In the genomic region with DNA sequence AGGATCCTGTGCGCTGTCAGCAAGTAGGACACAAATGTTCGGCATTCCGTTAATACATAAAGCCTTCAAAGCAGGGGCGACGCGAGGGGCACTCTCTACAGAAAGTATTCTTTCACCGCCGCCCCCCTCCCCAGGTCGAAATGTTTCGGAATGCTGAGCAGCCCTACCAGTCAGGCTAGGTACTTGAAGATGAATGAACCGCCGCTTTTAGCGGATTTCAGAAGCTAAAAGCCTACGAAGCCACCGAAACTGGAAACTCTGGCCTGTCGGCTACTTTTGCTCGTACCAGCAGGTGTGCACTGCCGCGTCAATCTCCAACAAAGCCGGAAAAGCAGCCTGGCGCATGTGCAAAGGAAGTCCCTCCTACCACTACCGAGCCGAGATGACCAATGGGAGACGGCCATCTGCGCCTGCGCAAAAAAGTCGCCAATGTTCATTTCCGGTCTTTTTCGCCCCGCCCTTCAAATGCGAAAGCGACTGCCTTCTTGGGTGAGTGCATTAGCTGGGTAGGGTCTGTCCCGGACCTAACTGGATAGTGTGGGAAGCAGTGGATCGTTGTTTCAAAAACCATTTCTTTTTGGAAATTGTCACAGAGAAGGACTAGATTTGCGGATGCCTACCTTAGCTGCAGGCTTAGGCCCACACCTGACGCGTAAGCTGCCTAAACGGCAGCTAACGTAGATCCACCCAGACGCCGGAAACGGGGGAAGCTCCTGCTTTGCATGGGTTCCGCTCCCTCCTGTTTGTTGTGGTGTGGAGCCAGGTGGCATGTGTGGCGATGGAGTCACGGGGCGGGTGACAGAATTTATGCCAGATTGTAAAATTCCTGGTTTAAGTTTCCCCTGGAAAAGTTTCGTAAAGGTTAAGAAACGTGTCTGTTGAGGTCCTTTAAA, we compare ENCODE assay signal across 8 cellular contexts. TPM values are rescaled to one million over a fixed set of nuclear protein-coding genes. Genes with fewer than 3 reads are reported as not detected.
A peak's percentile ranks its signal among the peaks of the same experiment; 100 is the strongest.
DNase-seq lines count a peak whose midpoint lies in the region; ATAC-seq and TF ChIP-seq lines count a peak whose summit lies in the region.

A gene (minus strand): TSS at position 301 of the 893 bp plus-strand sequence. CDS start 534 bp downstream, outside the sequence.

- H3K4me3 ChIP-seq in mucosa of stomach (ENCODE audit: low read length): peak within 1 kb of the TSS; percentile 66

- H3K27ac Mint-ChIP-seq in CD14-positive monocyte: peak within 1 kb of the TSS; percentile 94 to 98 (median 95)

- H3K27me3 Mint-ChIP-seq in CD14-positive monocyte (ENCODE audit: low read depth in 3 of 3): no peaks in the 10 kb centered on the region

- peak; percentile 97 for DNase-seq in CD14-positive monocyte (ENCODE audit: low spot score)
- peak; percentile 99 for DNase-seq in HT1080 (ENCODE audit: low read depth)
- peak; percentile 97 to 98 for DNase-seq in activated CD8-positive, alpha-beta memory T cell treated with anti-CD3 and anti-CD28 coated beads for 4 hours (ENCODE audit: low read depth in 2 of 2)
- DNase-seq in epithelial cell of prostate (ENCODE audit: low read depth, low spot score): peak; percentile 91
- peak; percentile 99 for DNase-seq in stimulated activated CD8-positive, alpha-beta memory T cell treated with anti-CD3 and anti-CD28 coated beads, Interleukin-7, amount 100 ng/mL, for 24 hours (ENCODE audit: low read depth)
- no peak for DNase-seq in NCI-H1092 (lab: John Stamatoyannopoulos, UW)

- H3K9ac ChIP-seq in mucosa of stomach (ENCODE audit: low read length): peak within 1 kb of the TSS; percentile 82

- TF ChIP-seq CTCF in CD14-positive monocyte (IDR thresholded peaks at IDR 0.05): no peak

- peaks cover 33% of the 10 kb centered on the region for H3K4me1 Mint-ChIP-seq in CD14-positive monocyte

- no peaks in the 10 kb centered on the region for H3K9me3 ChIP-seq in mucosa of stomach (ENCODE audit: control insufficient read depth, low read length)

- H3K4me1 ChIP-seq in mucosa of stomach (ENCODE audit: control insufficient read depth, insufficient read depth, low read length): peaks cover 7% of the 10 kb centered on the region

- peak; percentile 77 for ATAC-seq in GM21360 (IDR thresholded peaks at IDR 0.05; ENCODE audit: unreplicated experiment)

- H3K36me3 ChIP-seq in mucosa of stomach (ENCODE audit: control insufficient read depth, insufficient read depth, low read length): no peaks in the 10 kb centered on the region

- H3K27me3 ChIP-seq in mucosa of stomach (ENCODE audit: control insufficient read depth, insufficient read depth, low read length): no peaks in the 10 kb centered on the region

- peaks cover 4 to 17% of the 10 kb centered on the region in 2 donors for H3K36me3 Mint-ChIP-seq in CD14-positive monocyte

- peak within 1 kb of the TSS; percentile 90 for H3K27ac ChIP-seq in epithelial cell of prostate

- intact Hi-C loops in CD14-positive monocyte (cut with micrococcal nuclease): loop anchor here (5.0 to 10.0 kb wide), 3 partner anchors 34 to 871 kb away; a partner anchor contains a TSS

- H3K9me3 Mint-ChIP-seq in CD14-positive monocyte: no peaks in the 10 kb centered on the region

- H3K4me3 Mint-ChIP-seq in CD14-positive monocyte: peak within 1 kb of the TSS; percentile 93 to 95

RNA-seq across cellular contexts. Expression of the gene that starts here (rescaled TPM):
- polyA plus RNA-seq in CD14-positive monocyte: under 1 TPM; 0.85 TPM
- 9.2 TPM in 2 replicates for total RNA-seq in HT1080 (2014; rRNA removed; shearing (Covaris generic))
- polyA plus RNA-seq in HT1080 (2015; cell fraction: cytosol; rRNA removed): 12.4 and 18.2 TPM in 2 replicates
- polyA plus RNA-seq in HT1080 (2015; cell fraction: nucleus; rRNA removed): 27.0 and 30.0 TPM in 2 replicates

Comparison
In these comparisons a context has a peak if more than half of its experiments do, and no peak if none do; other contexts are left out.
1. Peak in DNase-seq in CD14-positive monocyte; RNA of the gene not detected or under 1 TPM.